In the genomic region with DNA sequence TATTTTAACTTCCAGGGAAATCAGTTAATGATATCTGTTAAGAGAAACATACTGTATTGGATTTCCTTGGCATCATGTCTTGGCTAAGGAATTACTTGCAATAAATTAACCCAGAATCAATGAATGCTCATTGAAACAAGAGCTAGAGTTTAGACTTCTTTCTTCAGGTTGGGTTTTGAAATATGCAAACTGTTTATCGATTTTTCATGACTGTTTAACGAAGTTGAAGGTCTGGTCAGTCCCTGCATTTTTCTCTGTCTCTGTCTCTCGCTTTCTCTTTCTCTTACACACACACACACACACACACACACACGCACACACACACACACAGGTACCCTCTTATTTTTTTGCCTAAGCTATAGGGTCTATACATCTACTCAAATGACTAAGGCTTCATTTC, we compare ENCODE assay signal across 21 cellular contexts.
"Had no signal": no experiment of that assay in that cellular context is flagged by ENCODE, and none has a peak within 500 bp of the region (broad histone marks: within the 10 kb centered on the region; RNA-seq: fewer than 3 reads in every experiment).

No MANE protein-coding gene starts in this region.

- FAIRE-seq: RCC 7860 had no signal

- H3K27me3 ChIP-seq: MG63 had no signal

- DNase-seq: IMR-90, Karpas-422, KG1, MG63, NCI-H1092, NCI-H1105 treated with DMSO at 0.1 percent for 48 hours, NCI-H1417 treated with DMSO at 0.1 percent for 48 hours, NCI-H146, NCI-H1694 treated with DMSO at 0.1 percent for 48 hours, NCI-H1930, NCI-H2081, NCI-H2107, NCI-H2227 treated with DMSO at 0.1 percent for 48 hours, NCI-H524, NCI-H526 treated with DMSO at 0.1 percent for 48 hours, NCI-H748 treated with DMSO at 0.1 percent for 48 hours, Right ventricle myocardium superior, RPMI8226, SK-N-SH, SW 1271 had no signal

- H3K9me3 ChIP-seq: MG63, SK-N-SH had no signal

- H3K36me3 ChIP-seq: MG63 had no signal

- H3K9ac ChIP-seq: SK-N-SH had no signal

- H3K4me3 ChIP-seq: MG63 had no signal
